In genomic region chr11:16891964-16892363, GRCh38 we compare ENCODE assay signal across 15 cellular contexts.
DNase-seq lines count a peak whose midpoint lies in the region; ATAC-seq lines count a peak whose summit lies in the region.
"Had no signal": no experiment of that assay in that cellular context is flagged by ENCODE, and none has a peak within 500 bp of the region (broad histone marks: within the 10 kb centered on the region; RNA-seq: fewer than 3 reads in every experiment).

No MANE protein-coding gene starts in this region.

- peak; percentile 65 for DNase-seq in AG08396 (ENCODE audit: low spot score)
- peak; percentile 7 for DNase-seq in HT1080 (ENCODE audit: low read depth)
- DNase-seq in astrocyte of the hippocampus (ENCODE audit: low read depth, low spot score): peak; percentile 36
- peak; percentile 82 for DNase-seq in iris pigment epithelial cell (ENCODE audit: low read depth)
- no peak for DNase-seq in OCI-M1 (lab: John Stamatoyannopoulos, UW)
- DNase-seq in NCI-H1930 (lab: John Stamatoyannopoulos, UW): no peak
- DNase-seq: activated CD4-positive, CD25-positive, alpha-beta regulatory T cell treated with anti-CD3 and anti-CD28 coated beads, Interleukin-2, amount 50 U/mL, for 72 hours; AML-193; body of pancreas; DND-41; MV-4-11; NCI-H2171 treated with DMSO at 0.1 percent for 48 hours; uterus had no signal

- ATAC-seq in GM18511 (IDR thresholded peaks at IDR 0.05; ENCODE audit: unreplicated experiment): no peak
- ATAC-seq in GM18873 (IDR thresholded peaks at IDR 0.05; ENCODE audit: low FRiP score, unreplicated experiment): no peak
- ATAC-seq: body of pancreas had no signal

Comparison
In these comparisons a context has a peak if more than half of its experiments do, and no peak if none do; other contexts are left out.
1. DNase-seq: peak in AG08396 (single experiment), HT1080 (single experiment), astrocyte of the hippocampus (single experiment) and iris pigment epithelial cell (single experiment); none in OCI-M1 (single experiment) and NCI-H1930 (0 of 2).